In genomic region chr9:100567856-100568255, GRCh38 we compare ENCODE assay signal across 23 cellular contexts. TPM values are rescaled to one million over a fixed set of nuclear protein-coding genes. Genes with fewer than 3 reads are reported as not detected.
DNase-seq lines count a peak whose midpoint lies in the region; TF ChIP-seq lines count a peak whose summit lies in the region.
"Had no signal": no experiment of that assay in that cellular context is flagged by ENCODE, and none has a peak within 500 bp of the region (broad histone marks: within the 10 kb centered on the region; RNA-seq: fewer than 3 reads in every experiment).

No MANE protein-coding gene starts in this region.

- H3K9me3 ChIP-seq in A673 (ENCODE audit: low read depth, low read length, poor library complexity, severe bottlenecking): no peaks in the 10 kb centered on the region
- H3K9me3 ChIP-seq in BE2C: no peaks in the 10 kb centered on the region

- H3K4me1 ChIP-seq in A673 (ENCODE audit: insufficient read depth, low read length, poor library complexity, severe bottlenecking): peaks cover 3% of the 10 kb centered on the region
- peaks cover 3% of the 10 kb centered on the region; the same call in 1 of the 2 replicates for H3K4me1 ChIP-seq in BE2C
- H3K4me1 ChIP-seq: BLaER1 had no signal

- TF ChIP-seq CTCF in A673 (conservative IDR thresholded peaks at IDR 0.05; ENCODE audit: low read depth, low read length) (no peak), BE2C (IDR thresholded peaks at IDR 0.05; ENCODE audit: low read depth, low read length) (no peak)

- POLR2A ChIA-PET in A673 (lab: Charles Lee; ENCODE audit: low non-redundant PET): no interaction called here

- intact Hi-C loops in A673 (cut with micrococcal nuclease; ENCODE audit: unreplicated experiment): no loop called here

- H3K27me3 ChIP-seq in A673 (replicated peaks; ENCODE audit: insufficient read depth, low read depth, low read length, poor library complexity): no peaks in the 10 kb centered on the region
- no peaks in the 10 kb centered on the region for H3K27me3 ChIP-seq in BE2C
- no peaks in the 10 kb centered on the region for H3K27me3 ChIP-seq in H7 (ENCODE audit: control insufficient read depth, insufficient read depth, low read length)
- H3K27me3 ChIP-seq: BLaER1 had no signal

- no peak overlapping the region for H3K4me3 ChIP-seq in A673 (ENCODE audit: low read depth, low read length, poor library complexity, severe bottlenecking)
- H3K4me3 ChIP-seq in BE2C (ENCODE audit: low read depth, low read length): no peak overlapping the region
- H3K4me3 ChIP-seq in H7 (ENCODE audit: insufficient read depth, low read depth, low read length): no peak overlapping the region
- H3K4me3 ChIP-seq: BLaER1, GM12878 had no signal

- no peak overlapping the region for H3K27ac ChIP-seq in A673 (ENCODE audit: low read depth, low read length, poor library complexity, severe bottlenecking)
- H3K27ac ChIP-seq: BLaER1 had no signal

- BruUV-seq in A673 (replicated peaks; lab: Mats Ljungman, UMichigan): no TSS peak

- H3K36me3 ChIP-seq in A673 (ENCODE audit: insufficient read depth, low read length, poor library complexity, severe bottlenecking) (no peaks in the 10 kb centered on the region), BE2C (no peaks in the 10 kb centered on the region), H7 (replicated peaks; ENCODE audit: control insufficient read depth, insufficient read depth, low read length) (no peaks in the 10 kb centered on the region; the same call in none of the 2 replicates)

- DNase-seq in A673 (ENCODE audit: low spot score) (peak; percentile 52), BE2C (peak; percentile 17), OCI-M1 (lab: John Stamatoyannopoulos, UW) (peak; percentile 52), H7 (no peak), KG1 (lab: John Stamatoyannopoulos, UW) (no peak), inferior parietal cortex (ENCODE audit: extremely low spot score) (no peak)
- DNase-seq: 8988T; AML-193; C1 segment of cervical spinal cord; CD4-positive, alpha-beta memory T cell; CD4-positive, CD25-positive, alpha-beta regulatory T cell; CD8-positive, alpha-beta memory T cell; COR-L47; DMS 273 treated with DMSO at 0.1 percent for 48 hours; DMS153; DMS53; DMS79; DND-41; EL; GDM1 had no signal

- CTCF ChIA-PET in A673 (lab: Charles Lee): no interaction called here

RNA-seq across cellular contexts. Expression of gene CAVIN4, which starts 10.0 kb away (rescaled TPM):
- total RNA-seq in A673 (2021): 3.9 and 5.0 TPM in 2 replicates
- polyA plus RNA-seq in BE2C (2012; ENCODE audit: insufficient read depth, insufficient read length, low read depth): 1.7 TPM
- total RNA-seq in H7 (2014; rRNA removed; shearing (Covaris generic)): 1.6 and 3.1 TPM in 2 replicates
- polyA plus RNA-seq: CD14-positive monocyte; CD4-positive, alpha-beta memory T cell; CD8-positive, alpha-beta memory T cell had no signal

Comparison
In these comparisons a context has a peak if more than half of its experiments do, and no peak if none do; other contexts are left out.
1. DNase-seq: peak in A673 (single experiment), BE2C (single experiment) and OCI-M1 (single experiment); none in H7 (single experiment), KG1 (single experiment) and inferior parietal cortex (single experiment).